ENCODE assay signal across 20 cellular contexts in genomic region chr4:2273657-2274319, GRCh38. TPM values are rescaled to one million over a fixed set of nuclear protein-coding genes. Genes with fewer than 3 reads are reported as not detected.
DNase-seq lines count a peak whose midpoint lies in the region; ATAC-seq, FAIRE-seq and TF ChIP-seq lines count a peak whose summit lies in the region.
"Had no signal": no experiment of that assay in that cellular context is flagged by ENCODE, and none has a peak within 500 bp of the region (broad histone marks: within the 10 kb centered on the region; RNA-seq: fewer than 3 reads in every experiment).

No MANE protein-coding gene starts in this region.

- H3K36me3 ChIP-seq in right lobe of liver: no peaks in the 10 kb centered on the region
- no peaks in the 10 kb centered on the region for H3K36me3 ChIP-seq in HepG2 (replicated peaks in 1 of 2; ENCODE audit: control insufficient read depth in 1 of 2, insufficient read depth in 2 of 2, low read length in 2 of 2)
- H3K36me3 ChIP-seq in K562 (ENCODE audit: control insufficient read depth, insufficient read depth, low read length): peaks cover 12% of the 10 kb centered on the region; the same call in 1 of the 3 replicates
- H3K36me3 ChIP-seq in colonic mucosa: no peaks in the 10 kb centered on the region
- H3K36me3 ChIP-seq: MG63, SJCRH30 had no signal

- H3K9me3 ChIP-seq in right lobe of liver (no peaks in the 10 kb centered on the region), HepG2 (ENCODE audit: low read length) (no peaks in the 10 kb centered on the region), K562 (replicated peaks; ENCODE audit: control insufficient read depth, insufficient read depth, low read depth, low read length) (no peaks in the 10 kb centered on the region), colonic mucosa (no peaks in the 10 kb centered on the region)
- H3K9me3 ChIP-seq: MG63, SJCRH30 had no signal

- no peak for TF ChIP-seq RAD21 in HepG2 (CRISPR knock-in tag; IDR thresholded peaks at IDR 0.05)
- TF ChIP-seq RAD21 in K562 (CRISPR knock-in tag; conservative IDR thresholded peaks at IDR 0.05 in 1 of 2, IDR thresholded peaks at IDR 0.05 in 1 of 2): no peak

- no peak for TF ChIP-seq POLR2A in right lobe of liver (IDR thresholded peaks at IDR 0.05)
- no peak for TF ChIP-seq POLR2A in HepG2 (IDR thresholded peaks at IDR 0.05; ENCODE audit: insufficient read depth in 1 of 2, low read depth in 2 of 2, low read length in 2 of 2)
- TF ChIP-seq POLR2A in K562 (conservative IDR thresholded peaks at IDR 0.05): no peak

- no peaks in the 10 kb centered on the region for H3K4me1 ChIP-seq in right lobe of liver
- H3K4me1 ChIP-seq in HepG2 (ENCODE audit: insufficient read depth, low read length): no peaks in the 10 kb centered on the region
- peaks cover 5 to 67% of the 10 kb centered on the region in 2 experiments; a peak in 4 of 5 replicates for H3K4me1 ChIP-seq in K562 (replicated peaks in 1 of 2; ENCODE audit: control insufficient read depth in 2 of 2, insufficient read depth in 2 of 2, low read length in 2 of 2)
- H3K4me1 ChIP-seq in colonic mucosa: no peaks in the 10 kb centered on the region
- H3K4me1 ChIP-seq: SJCRH30 had no signal

- no peaks in the 10 kb centered on the region for H3K79me2 ChIP-seq in HepG2 (ENCODE audit: insufficient read depth, low read length)
- H3K79me2 ChIP-seq in K562 (ENCODE audit: control insufficient read depth, insufficient read depth, low read length): no peaks in the 10 kb centered on the region

- H3K9me3 Mint-ChIP-seq in stimulated activated effector memory CD8-positive, alpha-beta T cell treated with anti-CD3 and anti-CD28 coated beads, Interleukin-12 subunit alpha, Interleukin-12 subunit beta, amount 100 ng/mL, for 72 hours: no peaks in the 10 kb centered on the region
- H3K9me3 Mint-ChIP-seq: CD8-positive, alpha-beta T cell had no signal

- no peaks in the 10 kb centered on the region for H4K20me1 ChIP-seq in HepG2 (ENCODE audit: insufficient read depth, low read length)
- H4K20me1 ChIP-seq in K562 (replicated peaks; ENCODE audit: control insufficient read depth, insufficient read depth, low read length): no peaks in the 10 kb centered on the region

- no peak overlapping the region for H3K4me2 ChIP-seq in HepG2 (ENCODE audit: low read depth, low read length)
- H3K4me2 ChIP-seq in K562 (ENCODE audit: insufficient read depth, low read length): peak overlapping the region; percentile 58

- H3K4me3 ChIP-seq in right lobe of liver (no peak overlapping the region), HepG2 (replicated peaks in 1 of 3; ENCODE audit: insufficient read depth in 1 of 3, low read depth in 2 of 3, low read length in 3 of 3) (no peak overlapping the region), K562 (no peak overlapping the region), colonic mucosa (no peak overlapping the region)
- H3K4me3 ChIP-seq: GM23248, MG63, SJCRH30 had no signal

- in situ Hi-C loops in HepG2 (cut with HindIII; ENCODE audit: extremely low pct_ligation_motif_present, low pct_unique_long_range_greater_than_20kb) (no loop called here), K562 (cut with MboI) (no loop called here)

- CTCF ChIA-PET in HepG2 (lab: Yijun Ruan, JAX; ENCODE audit: low intra/inter-chr PET ratio, low total read pairs): no interaction called here
- CTCF ChIA-PET in K562 (lab: Yijun Ruan, JAX; ENCODE audit: low intra/inter-chr PET ratio): no interaction called here

- TF ChIP-seq CTCF in right lobe of liver (IDR thresholded peaks at IDR 0.05) (no peak), HepG2 (CRISPR knock-in tag; IDR thresholded peaks at IDR 0.05) (no peak), K562 (IDR thresholded peaks at IDR 0.05 in 2 of 3, conservative IDR thresholded peaks at IDR 0.05 in 1 of 3; ENCODE audit: insufficient read depth in 2 of 3, low read depth in 1 of 3, low read length in 3 of 3) (no peak), colonic mucosa (IDR thresholded peaks at IDR 0.05) (no peak)

- no peak overlapping the region for H3K27ac ChIP-seq in right lobe of liver
- H3K27ac ChIP-seq in HepG2 (ENCODE audit: extremely low read length, insufficient read depth, low read length): no peak overlapping the region
- no peak overlapping the region for H3K27ac ChIP-seq in K562 (ENCODE audit: extremely low read depth, low read depth, low read length)
- no peak overlapping the region for H3K27ac ChIP-seq in colonic mucosa
- H3K27ac ChIP-seq: GM23248, SJCRH30 had no signal

- no TSS peak for BruUV-seq in HepG2 (replicated peaks; lab: Mats Ljungman, UMichigan)
- BruUV-seq in K562 (replicated peaks; lab: Mats Ljungman, UMichigan): no TSS peak

- FAIRE-seq in HepG2 (lab: Jason Lieb, UNC) (no peak), K562 (lab: Jason Lieb, UNC) (peak; percentile 85)
- FAIRE-seq: G401.6, GM12892 had no signal

- no peaks in the 10 kb centered on the region for H3K36me3 Mint-ChIP-seq in stimulated activated effector memory CD8-positive, alpha-beta T cell treated with anti-CD3 and anti-CD28 coated beads, Interleukin-12 subunit alpha, Interleukin-12 subunit beta, amount 100 ng/mL, for 72 hours

- H3K4me1 Mint-ChIP-seq in stimulated activated effector memory CD8-positive, alpha-beta T cell treated with anti-CD3 and anti-CD28 coated beads, Interleukin-12 subunit alpha, Interleukin-12 subunit beta, amount 100 ng/mL, for 72 hours: no peaks in the 10 kb centered on the region

- TF ChIP-seq EP300 in HepG2 (IDR thresholded peaks at IDR 0.05; ENCODE audit: low read depth in 2 of 2, low read length in 2 of 2) (no peak), HepG2 (CRISPR knock-in tag; IDR thresholded peaks at IDR 0.05; ENCODE audit: borderline replicate concordance) (no peak), K562 (IDR thresholded peaks at IDR 0.05; ENCODE audit: low read length) (peak; percentile 17; the same call in 1 of the 2 replicates)

- intact Hi-C loops in right lobe of liver (cut with DNase I): no loop called here
- intact Hi-C loops in HepG2 (cut with micrococcal nuclease; ENCODE audit: unreplicated experiment): no loop called here
- intact Hi-C loops in K562 (cut with micrococcal nuclease): no loop called here
- intact Hi-C loops in colonic mucosa (cut with DNase I): no loop called here

- no peak overlapping the region for H3K27ac Mint-ChIP-seq in stimulated activated effector memory CD8-positive, alpha-beta T cell treated with anti-CD3 and anti-CD28 coated beads, Interleukin-12 subunit alpha, Interleukin-12 subunit beta, amount 100 ng/mL, for 72 hours
- H3K27ac Mint-ChIP-seq: CD8-positive, alpha-beta T cell had no signal

- POLR2A ChIA-PET in HepG2 (lab: Yijun Ruan, JAX): interaction anchor here (1.4 kb wide), 1 partner anchor 12 kb away, joined by 3 read pairs; the partner anchor contains the start of gene MXD4
- POLR2A ChIA-PET in K562 (lab: Yijun Ruan, JAX): no interaction called here

- WGBS in right lobe of liver (ENCODE audit: insufficient coverage, low coverage, low lambda C conversion rate, missing lambda C conversion rate): 90% methylated on average over 5 of the region's 24 CpGs
- 32% methylated on average over 8 of the region's 24 CpGs for WGBS in HepG2 (ENCODE audit: low lambda C conversion rate)
- 14% methylated on average over 14 of the region's 24 CpGs for WGBS in K562 (ENCODE audit: insufficient coverage, low coverage, missing lambda C conversion rate)

- no peak overlapping the region for H3K9ac ChIP-seq in HepG2 (ENCODE audit: insufficient read depth, low read depth, low read length)
- peak overlapping the region in 1 of 2 experiments; percentile 75; a peak in 2 of 4 replicates for H3K9ac ChIP-seq in K562 (ENCODE audit: insufficient read depth in 1 of 2, low read depth in 2 of 2, low read length in 2 of 2)
- no peak overlapping the region for H3K9ac ChIP-seq in colonic mucosa (ENCODE audit: low read depth in 2 of 2, low read length in 2 of 2)
- H3K9ac ChIP-seq: GM23248 had no signal

- ATAC-seq in right lobe of liver (no peak), HepG2 (no peak), K562 (peak; percentile 88)
- peak; percentile 5 for ATAC-seq in stimulated activated effector memory CD8-positive, alpha-beta T cell treated with anti-CD3 and anti-CD28 coated beads, Interleukin-12 subunit alpha, Interleukin-12 subunit beta, amount 100 ng/mL, for 72 hours
- ATAC-seq: CD8-positive, alpha-beta T cell had no signal

- no peak overlapping the region for H3K4me3 Mint-ChIP-seq in stimulated activated effector memory CD8-positive, alpha-beta T cell treated with anti-CD3 and anti-CD28 coated beads, Interleukin-12 subunit alpha, Interleukin-12 subunit beta, amount 100 ng/mL, for 72 hours
- H3K4me3 Mint-ChIP-seq: CD8-positive, alpha-beta T cell had no signal

- H3K27me3 ChIP-seq in right lobe of liver: no peaks in the 10 kb centered on the region
- H3K27me3 ChIP-seq in HepG2 (ENCODE audit: control insufficient read depth in 1 of 2, insufficient read depth in 2 of 2, low read length in 2 of 2): peaks cover 12 to 53% of the 10 kb centered on the region in 2 experiments; a peak in 4 of 5 replicates
- H3K27me3 ChIP-seq in K562 (ENCODE audit: control insufficient read depth in 2 of 2, insufficient read depth in 2 of 2, low read length in 2 of 2): no peaks in the 10 kb centered on the region
- H3K27me3 ChIP-seq in colonic mucosa: no peaks in the 10 kb centered on the region
- H3K27me3 ChIP-seq: MG63 had no signal

- DNase-seq in right lobe of liver: peak in 2 of 3 donors; percentile 16 to 47
- DNase-seq in HepG2 (ENCODE audit: low spot score): no peak
- DNase-seq in K562 (ENCODE audit: extremely low read depth in 1 of 4, low spot score in 3 of 4): peak; percentile 67 to 81 (median 76)
- DNase-seq in left kidney (ENCODE audit: low read depth, low spot score): peak; percentile 55
- no peak for DNase-seq in stimulated activated effector memory CD8-positive, alpha-beta T cell treated with anti-CD3 and anti-CD28 coated beads, Interleukin-12 subunit alpha, Interleukin-12 subunit beta, amount 100 ng/mL, for 72 hours (ENCODE audit: low spot score in 2 of 2)
- DNase-seq in colonic mucosa: no peak
- DNase-seq in cortex of kidney (lab: John Stamatoyannopoulos, UW): no peak
- no peak for DNase-seq in NCI-H146 treated with DMSO at 0.1 percent for 48 hours (lab: John Stamatoyannopoulos, UW; ENCODE audit: unreplicated experiment)
- DNase-seq: GM23248, HCEC 1CT, MG63, NCI-H1436, NCI-H1930, NCI-H2227 treated with DMSO at 0.1 percent for 48 hours, NCI-H510A treated with DMSO at 0.1 percent for 48 hours, NCI-H748 treated with DMSO at 0.1 percent for 48 hours, SJCRH30 had no signal

- no peak overlapping the region for H2AFZ ChIP-seq in HepG2 (ENCODE audit: low read length)
- H2AFZ ChIP-seq in K562 (ENCODE audit: low read depth, low read length): peak overlapping the region; percentile 52; the same call in 1 of the 2 replicates
- H2AFZ ChIP-seq: GM23248 had no signal

- H3K9me1 ChIP-seq in K562 (ENCODE audit: control insufficient read depth, insufficient read depth, low read length): no peaks in the 10 kb centered on the region

RNA-seq across cellular contexts. Expression of gene MXD4, which starts 11.9 kb away (rescaled TPM):
- 10 to 100 TPM; 17.8 to 23.0 (median 19.7) TPM for total RNA-seq in right lobe of liver
- total RNA-seq in HepG2 (2016; rRNA removed; fragmentation: Illumina TruSeq; extraction: Trizol): 19.6 and 31.3 TPM in 2 replicates
- total RNA-seq in HepG2 (2016; cell fraction: cytosol; rRNA removed; fragmentation: Illumina TruSeq; extraction: Trizol; ENCODE audit: low read depth): 36.9 and 47.9 TPM in 2 replicates
- 17.4 and 29.0 TPM in 2 replicates for total RNA-seq in HepG2 (2016; cell fraction: insoluble cytoplasmic fraction; rRNA removed; fragmentation: Illumina TruSeq; extraction: Trizol)
- total RNA-seq in HepG2 (2016; cell fraction: membrane; rRNA removed; fragmentation: Illumina TruSeq; extraction: Trizol): 44.7 and 51.6 TPM in 2 replicates
- total RNA-seq in HepG2 (2016; cell fraction: nucleus; rRNA removed; fragmentation: Illumina TruSeq; extraction: Trizol): 17.8 and 19.3 TPM in 2 replicates
- 29.0 and 35.5 TPM in 2 replicates for polyA plus RNA-seq in HepG2 (2011; rRNA removed)
- 18.8 and 32.8 TPM in 2 replicates for polyA plus RNA-seq in HepG2 (2011; cell fraction: cytosol; rRNA removed)
- 55.8 and 75.6 TPM in 2 replicates for polyA plus RNA-seq in HepG2 (2011; cell fraction: nucleus; rRNA removed)
- polyA plus RNA-seq in HepG2 (2012): 13.3 and 19.0 TPM in 2 replicates
- 75.4 and 78.8 TPM in 2 replicates for polyA plus RNA-seq in HepG2 (2016; cell fraction: cytosol; fragmentation: Illumina TruSeq; extraction: Trizol; ENCODE audit: low read depth)
- polyA plus RNA-seq in HepG2 (2016; cell fraction: insoluble cytoplasmic fraction; fragmentation: Illumina TruSeq; extraction: Trizol; ENCODE audit: low read depth): 24.7 and 25.4 TPM in 2 replicates
- polyA plus RNA-seq in HepG2 (2016; cell fraction: membrane; fragmentation: Illumina TruSeq; extraction: Trizol; ENCODE audit: low read depth): 58.0 and 61.9 TPM in 2 replicates
- polyA plus RNA-seq in HepG2 (2016; cell fraction: nucleus; fragmentation: Illumina TruSeq; extraction: Trizol; ENCODE audit: insufficient read depth, low read depth): 40.4 and 42.9 TPM in 2 replicates
- polyA minus RNA-seq in HepG2 (2011; rRNA and poly(A)+ RNA removed; ENCODE audit: low replicate concordance): 56.0 and 71.8 TPM in 2 replicates
- polyA minus RNA-seq in HepG2 (2011; cell fraction: cytosol; rRNA and poly(A)+ RNA removed): 16.4 and 18.3 TPM in 2 replicates
- 38.0 and 41.2 TPM in 2 replicates for polyA minus RNA-seq in HepG2 (2011; cell fraction: nucleus; rRNA and poly(A)+ RNA removed)
- total RNA-seq in K562 (2011; cell fraction: chromatin; rRNA removed; ENCODE audit: low replicate concordance): 28.6 and 67.2 TPM in 2 replicates
- 27.8 and 29.2 TPM in 2 replicates for total RNA-seq in K562 (2011; cell fraction: nucleolus; rRNA removed)
- total RNA-seq in K562 (2011; cell fraction: nucleoplasm; rRNA removed): 20.9 and 26.7 TPM in 2 replicates
- 8.8 and 11.2 TPM in 2 replicates for total RNA-seq in K562 (2014; rRNA removed)
- total RNA-seq in K562 (2014; rRNA removed; fragmentation: Illumina TruSeq; extraction: Trizol): 1.3 and 1.7 TPM in 2 replicates
- total RNA-seq in K562 (2015; rRNA removed; fragmentation: Illumina TruSeq; extraction: Trizol): 5.9 and 6.1 TPM in 2 replicates
- total RNA-seq in K562 (2021): 13.5 and 14.0 TPM in 2 replicates
- 9.1 and 14.4 TPM in 2 replicates for polyA plus RNA-seq in K562 (2011; rRNA removed)
- polyA plus RNA-seq in K562 (2011; cell fraction: cytosol; rRNA removed): 10.3 and 17.4 TPM in 2 replicates
- 49.5 and 56.9 TPM in 2 replicates for polyA plus RNA-seq in K562 (2011; cell fraction: nucleus; rRNA removed)
- polyA plus RNA-seq in K562 (2012): 9.3 and 17.8 TPM in 2 replicates
- polyA plus RNA-seq in K562 (2014; fragmentation: Illumina TruSeq; extraction: Trizol): 4.4 and 7.0 TPM in 2 replicates
- under 1 TPM; 0.06 to 0.29 TPM for polyA plus RNA-seq in K562 (2014; fragmentation: Nextera tagmentation; extraction: Ambion mirVana)
- 8.9 and 10.2 TPM in 2 replicates for polyA plus RNA-seq in K562 (2014; rRNA removed)
- polyA minus RNA-seq in K562 (2011; rRNA and poly(A)+ RNA removed): 3.4 and 3.6 TPM in 2 replicates
- 4.6 and 8.3 TPM in 2 replicates for polyA minus RNA-seq in K562 (2011; cell fraction: cytosol; rRNA and poly(A)+ RNA removed)
- polyA minus RNA-seq in K562 (2011; cell fraction: nucleus; rRNA and poly(A)+ RNA removed): 13.1 and 22.0 TPM in 2 replicates
- 10 to 100 TPM; 36.7 to 43.3 TPM for total RNA-seq in colonic mucosa

RNA-seq across cellular contexts. Expression of gene HAUS3, which starts 31.9 kb away (rescaled TPM):
- total RNA-seq in right lobe of liver (1 to 10 TPM; 3.5 to 5.1 (median 4.6) TPM), HepG2 (2016; rRNA removed; fragmentation: Illumina TruSeq; extraction: Trizol) (12.6 and 16.3 TPM in 2 replicates), K562 (2014; rRNA removed) (14.9 and 15.8 TPM in 2 replicates), K562 (2014; rRNA removed; fragmentation: Illumina TruSeq; extraction: Trizol) (25.7 and 29.2 TPM in 2 replicates), K562 (2015; rRNA removed; fragmentation: Illumina TruSeq; extraction: Trizol) (20.1 and 22.3 TPM in 2 replicates), K562 (2021) (19.8 and 20.0 TPM in 2 replicates), colonic mucosa (10 to 100 TPM in 1 of 2 donors, 1 to 10 TPM in 1; 9.1 to 13.0 TPM)
- total RNA-seq in HepG2 (2016; cell fraction: cytosol; rRNA removed; fragmentation: Illumina TruSeq; extraction: Trizol; ENCODE audit: low read depth): 0.71 TPM in 2 replicates
- total RNA-seq in HepG2 (2016; cell fraction: insoluble cytoplasmic fraction; rRNA removed; fragmentation: Illumina TruSeq; extraction: Trizol): 12.9 and 15.5 TPM in 2 replicates
- total RNA-seq in HepG2 (2016; cell fraction: membrane; rRNA removed; fragmentation: Illumina TruSeq; extraction: Trizol): 3.8 and 4.0 TPM in 2 replicates
- 10.8 and 13.7 TPM in 2 replicates for total RNA-seq in HepG2 (2016; cell fraction: nucleus; rRNA removed; fragmentation: Illumina TruSeq; extraction: Trizol)
- polyA plus RNA-seq in HepG2 (2011; rRNA removed) (3.3 and 3.9 TPM in 2 replicates), K562 (2011; rRNA removed) (15.3 and 21.5 TPM in 2 replicates), K562 (2014; fragmentation: Illumina TruSeq; extraction: Trizol) (18.7 and 22.3 TPM in 2 replicates), K562 (2014; fragmentation: Nextera tagmentation; extraction: Ambion mirVana) (1 to 10 TPM; 8.9 to 9.6 TPM), K562 (2014; rRNA removed) (22.8 and 25.0 TPM in 2 replicates)
- polyA plus RNA-seq in HepG2 (2011; cell fraction: cytosol; rRNA removed): 1.8 and 1.9 TPM in 2 replicates
- 4.8 and 5.1 TPM in 2 replicates for polyA plus RNA-seq in HepG2 (2011; cell fraction: nucleus; rRNA removed)
- 5.4 and 6.4 TPM in 2 replicates for polyA plus RNA-seq in HepG2 (2012)
- 0.45 and 0.70 TPM in 2 replicates for polyA plus RNA-seq in HepG2 (2016; cell fraction: cytosol; fragmentation: Illumina TruSeq; extraction: Trizol; ENCODE audit: low read depth)
- polyA plus RNA-seq in HepG2 (2016; cell fraction: insoluble cytoplasmic fraction; fragmentation: Illumina TruSeq; extraction: Trizol; ENCODE audit: low read depth): 12.2 and 12.5 TPM in 2 replicates
- polyA plus RNA-seq in HepG2 (2016; cell fraction: membrane; fragmentation: Illumina TruSeq; extraction: Trizol; ENCODE audit: low read depth): 1.8 TPM in 2 replicates
- 26.7 and 27.4 TPM in 2 replicates for polyA plus RNA-seq in HepG2 (2016; cell fraction: nucleus; fragmentation: Illumina TruSeq; extraction: Trizol; ENCODE audit: insufficient read depth, low read depth)
- 1.8 and 2.1 TPM in 2 replicates for polyA minus RNA-seq in HepG2 (2011; rRNA and poly(A)+ RNA removed; ENCODE audit: low replicate concordance)
- polyA minus RNA-seq in HepG2 (2011; cell fraction: cytosol; rRNA and poly(A)+ RNA removed): 2.2 and 3.3 TPM in 2 replicates
- 5.8 and 6.0 TPM in 2 replicates for polyA minus RNA-seq in HepG2 (2011; cell fraction: nucleus; rRNA and poly(A)+ RNA removed)
- 10.9 and 54.8 TPM in 2 replicates for total RNA-seq in K562 (2011; cell fraction: chromatin; rRNA removed; ENCODE audit: low replicate concordance)
- 8.7 and 12.0 TPM in 2 replicates for total RNA-seq in K562 (2011; cell fraction: nucleolus; rRNA removed)
- 17.7 and 23.4 TPM in 2 replicates for total RNA-seq in K562 (2011; cell fraction: nucleoplasm; rRNA removed)
- 6.7 and 9.4 TPM in 2 replicates for polyA plus RNA-seq in K562 (2011; cell fraction: cytosol; rRNA removed)
- polyA plus RNA-seq in K562 (2011; cell fraction: nucleus; rRNA removed): 15.3 and 17.4 TPM in 2 replicates
- 15.3 and 16.2 TPM in 2 replicates for polyA plus RNA-seq in K562 (2012)
- polyA minus RNA-seq in K562 (2011; rRNA and poly(A)+ RNA removed): 12.1 and 15.7 TPM in 2 replicates
- polyA minus RNA-seq in K562 (2011; cell fraction: cytosol; rRNA and poly(A)+ RNA removed): 5.9 and 8.2 TPM in 2 replicates
- polyA minus RNA-seq in K562 (2011; cell fraction: nucleus; rRNA and poly(A)+ RNA removed): 8.5 and 14.3 TPM in 2 replicates

RNA-seq across cellular contexts. Expression of gene POLN, which starts 31.9 kb away (rescaled TPM):
- total RNA-seq in right lobe of liver (1 to 10 TPM in 4 of 6 experiments, under 1 TPM in 2; 0.87 to 2.5 (median 1.4) TPM), HepG2 (2016; rRNA removed; fragmentation: Illumina TruSeq; extraction: Trizol) (0.60 and 0.93 TPM in 2 replicates), K562 (2014; rRNA removed) (0.09 and 0.16 TPM in 2 replicates), K562 (2014; rRNA removed; fragmentation: Illumina TruSeq; extraction: Trizol) (0.47 and 0.70 TPM in 2 replicates), K562 (2015; rRNA removed; fragmentation: Illumina TruSeq; extraction: Trizol) (0.72 and 0.91 TPM in 2 replicates), K562 (2021) (0.45 and 0.58 TPM in 2 replicates), colonic mucosa (1 to 10 TPM; 1.6 to 2.8 TPM)
- 2.3 and 2.5 TPM in 2 replicates for total RNA-seq in HepG2 (2016; cell fraction: cytosol; rRNA removed; fragmentation: Illumina TruSeq; extraction: Trizol; ENCODE audit: low read depth)
- 0.68 and 1.1 TPM in 2 replicates for total RNA-seq in HepG2 (2016; cell fraction: insoluble cytoplasmic fraction; rRNA removed; fragmentation: Illumina TruSeq; extraction: Trizol)
- total RNA-seq in HepG2 (2016; cell fraction: membrane; rRNA removed; fragmentation: Illumina TruSeq; extraction: Trizol): 1.6 and 1.9 TPM in 2 replicates
- total RNA-seq in HepG2 (2016; cell fraction: nucleus; rRNA removed; fragmentation: Illumina TruSeq; extraction: Trizol): 1.1 and 1.5 TPM in 2 replicates
- polyA plus RNA-seq in HepG2 (2011; rRNA removed) (1.2 and 1.5 TPM in 2 replicates), K562 (2011; rRNA removed) (0.54 and 0.70 TPM in 2 replicates), K562 (2014; fragmentation: Illumina TruSeq; extraction: Trizol) (0.15 and 0.33 TPM in 2 replicates), K562 (2014; fragmentation: Nextera tagmentation; extraction: Ambion mirVana) (under 1 TPM; 0.08 to 0.25 TPM), K562 (2014; rRNA removed) (0.32 and 0.46 TPM in 2 replicates)
- polyA plus RNA-seq in HepG2 (2011; cell fraction: cytosol; rRNA removed): 0.81 and 3.7 TPM in 2 replicates
- 2.7 and 3.7 TPM in 2 replicates for polyA plus RNA-seq in HepG2 (2011; cell fraction: nucleus; rRNA removed)
- 0.39 and 0.48 TPM in 2 replicates for polyA plus RNA-seq in HepG2 (2012)
- 1.0 and 1.4 TPM in 2 replicates for polyA plus RNA-seq in HepG2 (2016; cell fraction: cytosol; fragmentation: Illumina TruSeq; extraction: Trizol; ENCODE audit: low read depth)
- polyA plus RNA-seq in HepG2 (2016; cell fraction: insoluble cytoplasmic fraction; fragmentation: Illumina TruSeq; extraction: Trizol; ENCODE audit: low read depth): 0.57 and 1.2 TPM in 2 replicates
- 0.90 and 1.4 TPM in 2 replicates for polyA plus RNA-seq in HepG2 (2016; cell fraction: membrane; fragmentation: Illumina TruSeq; extraction: Trizol; ENCODE audit: low read depth)
- polyA plus RNA-seq in HepG2 (2016; cell fraction: nucleus; fragmentation: Illumina TruSeq; extraction: Trizol; ENCODE audit: insufficient read depth, low read depth): 0.88 and 2.2 TPM in 2 replicates
- polyA minus RNA-seq in HepG2 (2011; rRNA and poly(A)+ RNA removed; ENCODE audit: low replicate concordance): 0.44 and 0.96 TPM in 2 replicates
- 1.2 and 1.3 TPM in 2 replicates for polyA minus RNA-seq in HepG2 (2011; cell fraction: cytosol; rRNA and poly(A)+ RNA removed)
- polyA minus RNA-seq in HepG2 (2011; cell fraction: nucleus; rRNA and poly(A)+ RNA removed): 0.75 and 1.2 TPM in 2 replicates
- 3.2 and 4.6 TPM in 2 replicates for total RNA-seq in K562 (2011; cell fraction: chromatin; rRNA removed; ENCODE audit: low replicate concordance)
- 0.33 and 0.39 TPM in 2 replicates for total RNA-seq in K562 (2011; cell fraction: nucleolus; rRNA removed)
- 0.37 and 1.5 TPM in 2 replicates for total RNA-seq in K562 (2011; cell fraction: nucleoplasm; rRNA removed)
- polyA plus RNA-seq in K562 (2011; cell fraction: cytosol; rRNA removed): 0.12 and 0.25 TPM in 2 replicates
- polyA plus RNA-seq in K562 (2011; cell fraction: nucleus; rRNA removed): 0.40 and 1.5 TPM in 2 replicates
- polyA plus RNA-seq in K562 (2012): 0.33 and 1.5 TPM in 2 replicates
- polyA minus RNA-seq in K562 (2011; rRNA and poly(A)+ RNA removed): 1.2 and 2.1 TPM in 2 replicates
- 0.73 TPM in 1 of 2 replicates, not detected in the other for polyA minus RNA-seq in K562 (2011; cell fraction: cytosol; rRNA and poly(A)+ RNA removed)
- 0.40 and 0.56 TPM in 2 replicates for polyA minus RNA-seq in K562 (2011; cell fraction: nucleus; rRNA and poly(A)+ RNA removed)

Comparison
In these comparisons a context has a peak if more than half of its experiments do, and no peak if none do; other contexts are left out.
1. DNase-seq: peak in right lobe of liver (2 of 3), K562 (4 of 4) and left kidney (single experiment); none in HepG2 (single experiment), stimulated activated effector memory CD8-positive, alpha-beta T cell treated with anti-CD3 and anti-CD28 coated beads, Interleukin-12 subunit alpha, Interleukin-12 subunit beta, amount 100 ng/mL, for 72 hours (0 of 2), colonic mucosa (single experiment), cortex of kidney (single experiment) and NCI-H146 treated with DMSO at 0.1 percent for 48 hours (single experiment).
2. ATAC-seq: peak in K562 (single experiment) and stimulated activated effector memory CD8-positive, alpha-beta T cell treated with anti-CD3 and anti-CD28 coated beads, Interleukin-12 subunit alpha, Interleukin-12 subunit beta, amount 100 ng/mL, for 72 hours (single experiment); none in right lobe of liver (0 of 4) and HepG2 (single experiment).